In the genomic region with DNA sequence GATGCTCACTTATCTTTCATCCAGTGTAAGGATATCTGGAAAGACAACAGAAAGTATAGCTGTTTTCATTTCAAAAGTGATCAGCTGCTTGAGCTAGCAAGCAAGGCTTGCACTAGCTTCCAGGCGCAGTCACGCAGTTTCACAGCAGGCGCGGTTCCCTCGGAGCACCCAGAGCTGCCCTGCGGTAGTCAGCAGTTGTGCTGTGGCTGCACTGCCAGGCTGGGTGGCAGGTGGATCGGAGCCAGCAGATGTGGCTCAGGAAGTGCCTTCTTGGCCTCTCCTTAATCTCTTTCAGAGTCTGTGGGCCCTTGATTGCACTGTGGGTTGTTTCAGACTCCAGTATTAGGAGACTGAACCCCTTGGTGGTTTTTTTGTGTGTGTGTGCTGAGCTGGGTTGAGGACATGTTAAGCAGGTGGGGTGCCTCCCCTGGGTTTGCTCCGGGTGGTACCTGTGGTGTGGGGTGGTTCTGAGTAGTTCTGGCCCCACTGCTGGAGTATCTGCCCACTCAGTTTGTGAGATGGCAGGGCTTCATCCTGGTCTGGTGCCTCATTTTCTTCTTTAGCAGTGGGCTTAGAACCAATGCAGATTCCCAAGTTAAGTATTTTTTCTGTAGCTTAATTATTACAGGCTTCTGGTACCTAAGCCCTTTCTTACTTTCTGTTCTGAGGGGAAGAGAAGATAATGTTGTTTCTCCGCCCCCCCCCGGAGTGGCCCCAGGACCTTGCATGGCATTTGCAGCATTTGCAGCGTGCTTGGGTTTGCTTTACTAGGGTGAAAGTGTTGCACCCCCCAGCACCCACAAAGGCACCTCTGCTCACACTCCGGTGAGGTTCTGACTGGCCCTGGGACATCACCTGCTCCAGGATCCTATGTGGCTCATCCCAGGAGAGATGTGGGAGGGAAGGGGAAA, we compare ENCODE assay signal across 8 cellular contexts. TPM values are rescaled to one million over a fixed set of nuclear protein-coding genes. Genes with fewer than 3 reads are reported as not detected.
DNase-seq lines count a peak whose midpoint lies in the region; ATAC-seq and TF ChIP-seq lines count a peak whose summit lies in the region.

No MANE protein-coding gene starts in this region.

- no peaks in the 10 kb centered on the region for H3K27me3 ChIP-seq in OCI-LY1 (ENCODE audit: insufficient read depth, low read length)
- no peaks in the 10 kb centered on the region for H3K27me3 ChIP-seq in ascending aorta

- peak overlapping the region; percentile 12 to 33 for H3K27ac Mint-ChIP-seq in activated naive CD4-positive, alpha-beta T cell treated with anti-CD3 and anti-CD28 coated beads, Interleukin-2, amount 50 U/mL, for 72 hours
- no peak overlapping the region for H3K27ac Mint-ChIP-seq in chondrocyte (ENCODE audit: unreplicated experiment)

- H3K9me3 ChIP-seq in OCI-LY1 (ENCODE audit: low read length), result no peaks in the 10 kb centered on the region
- H3K9me3 ChIP-seq in ascending aorta, result no peaks in the 10 kb centered on the region

- H3F3A ChIP-seq in OCI-LY1 (ENCODE audit: insufficient read depth, low read length), result no peaks in the 10 kb centered on the region

- peak overlapping the region; percentile 97 for H3K27ac ChIP-seq in OCI-LY1 (ENCODE audit: low read depth, low read length, poor library complexity, severe bottlenecking)
- H3K27ac ChIP-seq in ascending aorta, result no peak overlapping the region
- H3K27ac ChIP-seq in coronary artery, result no peak overlapping the region

- H3K9me3 Mint-ChIP-seq in activated naive CD4-positive, alpha-beta T cell treated with anti-CD3 and anti-CD28 coated beads, Interleukin-2, amount 50 U/mL, for 72 hours, result no peaks in the 10 kb centered on the region
- H3K9me3 Mint-ChIP-seq in chondrocyte (ENCODE audit: low read depth), result no peaks in the 10 kb centered on the region

- H3K9ac ChIP-seq in OCI-LY1 (ENCODE audit: low read length), result peak overlapping the region; percentile 67; the same call in 1 of the 2 replicates

- H3K4me1 Mint-ChIP-seq in chondrocyte (ENCODE audit: low read depth), result peaks cover 92% of the 10 kb centered on the region

- H3K4me1 ChIP-seq in OCI-LY1 (ENCODE audit: insufficient read depth, low read length, severe bottlenecking), result peaks cover 78% of the 10 kb centered on the region
- peaks cover 23 to 67% of the 10 kb centered on the region in 2 donors for H3K4me1 ChIP-seq in ascending aorta

- no peaks in the 10 kb centered on the region for H3K27me3 Mint-ChIP-seq in chondrocyte (ENCODE audit: low read depth)

- peaks cover 12% of the 10 kb centered on the region; the same call in 1 of the 2 replicates for H3K36me3 ChIP-seq in OCI-LY1 (ENCODE audit: insufficient read depth, low read length)
- H3K36me3 ChIP-seq in ascending aorta, result no peaks in the 10 kb centered on the region

- H3K4me3 Mint-ChIP-seq in chondrocyte (ENCODE audit: unreplicated experiment), result no peak overlapping the region

- peak in 1 of 2 donors; percentile 31 for DNase-seq in activated naive CD4-positive, alpha-beta T cell treated with anti-CD3 and anti-CD28 coated beads, Interleukin-2, amount 50 U/mL, for 72 hours (ENCODE audit: low spot score in 2 of 2)
- peak; percentile 56 for DNase-seq in stimulated activated CD4-positive, alpha-beta T cell treated with anti-CD3 and anti-CD28 coated beads, Interleukin-1b, Interleukin-23, amount 100 ng/mL, for 48 hours
- DNase-seq in chondrocyte (ENCODE audit: low spot score), result no peak
- no peak for DNase-seq in ascending aorta (ENCODE audit: low spot score in 2 of 2)
- DNase-seq in coronary artery (ENCODE audit: low spot score), result no peak
- no peak for DNase-seq in NCI-H510A (lab: John Stamatoyannopoulos, UW)

- peaks cover 54% of the 10 kb centered on the region for H3K79me2 ChIP-seq in OCI-LY1 (ENCODE audit: insufficient read depth, low read length)

- no peaks in the 10 kb centered on the region for H3K9me2 ChIP-seq in OCI-LY1 (ENCODE audit: low read depth, low read length)

- peaks cover 0 to 7% of the 10 kb centered on the region in 2 donors for H3K36me3 Mint-ChIP-seq in activated naive CD4-positive, alpha-beta T cell treated with anti-CD3 and anti-CD28 coated beads, Interleukin-2, amount 50 U/mL, for 72 hours
- no peaks in the 10 kb centered on the region for H3K36me3 Mint-ChIP-seq in chondrocyte (ENCODE audit: low read depth)

- H3K4me2 ChIP-seq in OCI-LY1 (ENCODE audit: low read length), result peak overlapping the region; percentile 74

- H3K4me3 ChIP-seq in OCI-LY1 (ENCODE audit: low read depth, low read length, poor library complexity, severe bottlenecking) (peak overlapping the region; percentile 47), ascending aorta (no peak overlapping the region), coronary artery (no peak overlapping the region)

- H4K20me1 ChIP-seq in OCI-LY1 (ENCODE audit: insufficient read depth, low read length), result no peaks in the 10 kb centered on the region

- intact Hi-C loops in ascending aorta (cut with DNase I), result loop anchor here (5.0 kb wide), 2 partner anchors 97 to 1307 kb away; partner anchors contain the start of genes ICE1, NSUN2 and SRD5A1

- H2AFZ ChIP-seq in OCI-LY1 (ENCODE audit: low read length), result no peak overlapping the region

- no peak for TF ChIP-seq CTCF in OCI-LY1 (IDR thresholded peaks at IDR 0.05; ENCODE audit: low read length)
- TF ChIP-seq CTCF in chondrocyte (IDR thresholded peaks at IDR 0.05), result no peak
- no peak for TF ChIP-seq CTCF in ascending aorta (IDR thresholded peaks at IDR 0.05)
- TF ChIP-seq CTCF in coronary artery (IDR thresholded peaks at IDR 0.05), result no peak

- ATAC-seq in GM21737 (IDR thresholded peaks at IDR 0.05; ENCODE audit: unreplicated experiment), result peak; percentile 21
- peak; percentile 68 to 72 for ATAC-seq in activated naive CD4-positive, alpha-beta T cell treated with anti-CD3 and anti-CD28 coated beads, Interleukin-2, amount 50 U/mL, for 72 hours

RNA-seq across cellular contexts. Expression of gene TENT4A, which starts 16.4 kb away (rescaled TPM):
- 10 to 100 TPM; 44.2 to 44.3 TPM for total RNA-seq in activated naive CD4-positive, alpha-beta T cell treated with anti-CD3 and anti-CD28 coated beads, Interleukin-2, amount 50 U/mL, for 72 hours
- total RNA-seq in chondrocyte, result 21.5 to 28.2 TPM (median 21.7 TPM) in 3 replicates
- total RNA-seq in ascending aorta, result 12.5 TPM
